ENCODE assay signal across 20 cellular contexts in the genomic region with DNA sequence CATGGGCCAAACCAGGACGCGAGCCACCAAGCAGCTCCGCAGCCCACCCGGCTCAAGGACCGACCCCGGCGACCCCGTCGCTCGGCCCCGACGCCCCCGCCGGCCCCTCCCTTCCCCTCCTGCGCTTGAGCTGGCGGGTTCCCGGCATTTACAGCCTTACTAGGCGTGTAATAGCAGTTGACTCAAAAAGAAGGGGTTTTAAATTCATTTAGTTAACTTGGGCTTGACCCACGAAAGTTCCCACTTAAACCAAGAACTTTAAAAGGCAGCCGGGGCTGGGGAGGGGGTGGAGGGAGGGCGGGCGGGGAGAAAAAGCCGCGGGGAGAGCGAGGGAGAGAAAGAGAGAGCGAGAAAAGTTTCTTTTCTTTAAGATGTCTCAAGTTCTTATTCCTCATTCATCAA. TPM values are rescaled to one million over a fixed set of nuclear protein-coding genes. Genes with fewer than 3 reads are reported as not detected.
A peak's percentile ranks its signal among the peaks of the same experiment; 100 is the strongest.
DNase-seq lines count a peak whose midpoint lies in the region; TF ChIP-seq lines count a peak whose summit lies in the region.
"Had no signal": no experiment of that assay in that cellular context is flagged by ENCODE, and none has a peak within 500 bp of the region (broad histone marks: within the 10 kb centered on the region; RNA-seq: fewer than 3 reads in every experiment).

No MANE protein-coding gene starts in this region.

- no peaks in the 10 kb centered on the region for H4K20me1 ChIP-seq in osteoblast (ENCODE audit: insufficient read depth, low read length)

- no peak for TF ChIP-seq CTCF in glutamatergic neuron (IDR thresholded peaks at IDR 0.05; ENCODE audit: partially characterized antibody, unreplicated experiment)
- TF ChIP-seq CTCF in osteoblast (IDR thresholded peaks at IDR 0.05; ENCODE audit: extremely low read depth, low read depth, low read length): no peak

- H3K27ac ChIP-seq in osteoblast (ENCODE audit: low read depth, low read length): no peak overlapping the region

- H3K4me1 ChIP-seq in NT2/D1 (ENCODE audit: insufficient read depth, insufficient read length) (peaks cover 17% of the 10 kb centered on the region), osteoblast (ENCODE audit: insufficient read depth, low read length) (no peaks in the 10 kb centered on the region)

- H3K36me3 ChIP-seq in NT2/D1 (ENCODE audit: insufficient read depth, insufficient read length, low read length) (no peaks in the 10 kb centered on the region), osteoblast (ENCODE audit: insufficient read depth, low read length) (no peaks in the 10 kb centered on the region)

- no peaks in the 10 kb centered on the region for H3K79me2 ChIP-seq in osteoblast (ENCODE audit: insufficient read depth, low read length)

- H3K9me3 Mint-ChIP-seq in T-helper 2 cell treated with Interferon-gamma antibody and Interleukin-4, amounts not matched to agents 5 μg/mL and 100 μg/mL, for 36 hours: no peaks in the 10 kb centered on the region
- peaks cover 9% of the 10 kb centered on the region for H3K9me3 Mint-ChIP-seq in glutamatergic neuron (ENCODE audit: unreplicated experiment)
- H3K9me3 Mint-ChIP-seq: activated CD4-positive, alpha-beta memory T cell treated with anti-CD3 and anti-CD28 coated beads, Interleukin-2, amount 10 ng/mL, durations not matched to agents 7 days and 5 days had no signal

- H3K36me3 Mint-ChIP-seq in T-helper 2 cell treated with Interferon-gamma antibody and Interleukin-4, amounts not matched to agents 5 μg/mL and 100 μg/mL, for 36 hours (ENCODE audit: low read depth): no peaks in the 10 kb centered on the region
- no peaks in the 10 kb centered on the region for H3K36me3 Mint-ChIP-seq in glutamatergic neuron (ENCODE audit: unreplicated experiment)

- no peak overlapping the region for H3K4me3 Mint-ChIP-seq in T-helper 2 cell treated with Interferon-gamma antibody and Interleukin-4, amounts not matched to agents 5 μg/mL and 100 μg/mL, for 36 hours
- H3K4me3 Mint-ChIP-seq in glutamatergic neuron (ENCODE audit: unreplicated experiment): peak overlapping the region; percentile 76
- H3K4me3 Mint-ChIP-seq: activated CD4-positive, alpha-beta memory T cell treated with anti-CD3 and anti-CD28 coated beads, Interleukin-2, amount 10 ng/mL, durations not matched to agents 7 days and 5 days had no signal

- peaks cover 57% of the 10 kb centered on the region for H3K27me3 Mint-ChIP-seq in T-helper 2 cell treated with Interferon-gamma antibody and Interleukin-4, amounts not matched to agents 5 μg/mL and 100 μg/mL, for 36 hours (ENCODE audit: low read depth)
- H3K27me3 Mint-ChIP-seq in glutamatergic neuron (ENCODE audit: unreplicated experiment): peaks cover 23% of the 10 kb centered on the region

- H3K27ac Mint-ChIP-seq in T-helper 2 cell treated with Interferon-gamma antibody and Interleukin-4, amounts not matched to agents 5 μg/mL and 100 μg/mL, for 36 hours: peak overlapping the region; percentile 63
- H3K27ac Mint-ChIP-seq in glutamatergic neuron (ENCODE audit: unreplicated experiment): no peak overlapping the region

- peaks cover 88% of the 10 kb centered on the region for H3K27me3 ChIP-seq in NT2/D1 (ENCODE audit: insufficient read depth, insufficient read length)
- peaks cover 81% of the 10 kb centered on the region for H3K27me3 ChIP-seq in osteoblast (ENCODE audit: insufficient read depth, low read length)

- H3K4me3 ChIP-seq in NT2/D1 (ENCODE audit: insufficient read length, low read depth) (peak overlapping the region; percentile 30), osteoblast (ENCODE audit: insufficient read depth, low read length) (no peak overlapping the region)

- no peaks in the 10 kb centered on the region for H3K4me1 Mint-ChIP-seq in T-helper 2 cell treated with Interferon-gamma antibody and Interleukin-4, amounts not matched to agents 5 μg/mL and 100 μg/mL, for 36 hours (ENCODE audit: low read depth)
- peaks cover 7% of the 10 kb centered on the region for H3K4me1 Mint-ChIP-seq in glutamatergic neuron (ENCODE audit: low read depth, unreplicated experiment)

- H3K9me3 ChIP-seq in NT2/D1 (ENCODE audit: insufficient read depth, low read length) (no peaks in the 10 kb centered on the region), osteoblast (ENCODE audit: low read depth, low read length) (no peaks in the 10 kb centered on the region)

- H3K9ac ChIP-seq in NT2/D1 (ENCODE audit: insufficient read length, low read depth): peak overlapping the region; percentile 8

- no peak overlapping the region for H3K4me2 ChIP-seq in osteoblast (ENCODE audit: insufficient read depth, low read length)

- no peak for DNase-seq in T-helper 2 cell treated with Interferon-gamma antibody and Interleukin-4, amounts not matched to agents 5 μg/mL and 100 μg/mL, for 36 hours (ENCODE audit: low spot score)
- no peak for DNase-seq in T-helper 2 cell
- no peak for DNase-seq in NT2/D1 (ENCODE audit: low read depth, low spot score)
- no peak for DNase-seq in glutamatergic neuron
- peak; percentile 92 for DNase-seq in osteoblast (ENCODE audit: insufficient read length, low spot score, missing footprints)
- no peak for DNase-seq in stimulated activated CD4-positive, alpha-beta T cell treated with anti-CD3 and anti-CD28 coated beads, Interleukin-15, amount 100 ng/mL, for 24 hours
- no peak for DNase-seq in SHP77 (lab: John Stamatoyannopoulos, UW)
- no peak for DNase-seq in NCI-H1417 (lab: John Stamatoyannopoulos, UW)
- DNase-seq: activated CD4-positive, alpha-beta memory T cell treated with anti-CD3 and anti-CD28 coated beads, Interleukin-2, amount 10 ng/mL, durations not matched to agents 7 days and 5 days; activated gamma-delta T cell treated with Interleukin-2 at 50 U/mL for 16 hours; central memory CD4-positive, alpha-beta T cell; GF-D8; IMR-90; NCI-H1092 treated with DMSO at 0.1 percent for 48 hours; NCI-H446 treated with DMSO at 0.1 percent for 48 hours had no signal

- H2AFZ ChIP-seq in osteoblast (ENCODE audit: low read length): no peak overlapping the region

RNA-seq across cellular contexts. Expression of a gene that starts 0.6 kb away (rescaled TPM):
- total RNA-seq in glutamatergic neuron (ENCODE audit: unreplicated experiment): 0.98 TPM
- not detected in 2 replicates for total RNA-seq in osteoblast
- total RNA-seq: A673; activated CD4-positive, alpha-beta memory T cell treated with anti-CD3 and anti-CD28 coated beads, Interleukin-2, amount 10 ng/mL, durations not matched to agents 7 days and 5 days; glomerular endothelial cell; IMR-90; myocyte; RPMI7951; skeletal muscle tissue had no signal

RNA-seq across cellular contexts. Expression of a gene that starts 28.6 kb away (rescaled TPM):
- total RNA-seq in glutamatergic neuron (ENCODE audit: unreplicated experiment) (43.3 TPM), osteoblast (18.6 and 22.1 TPM in 2 replicates)
